Comparison of ENCODE assay signal across 18 cellular contexts in genomic region chr20:35301426-35301825, GRCh38. TPM values are rescaled to one million over a fixed set of nuclear protein-coding genes. Genes with fewer than 3 reads are reported as not detected.
DNase-seq lines count a peak whose midpoint lies in the region; ATAC-seq and TF ChIP-seq lines count a peak whose summit lies in the region.
"Had no signal": no experiment of that assay in that cellular context is flagged by ENCODE, and none has a peak within 500 bp of the region (broad histone marks: within the 10 kb centered on the region; RNA-seq: fewer than 3 reads in every experiment).

No MANE protein-coding gene starts in this region.

- H3K4me3 Mint-ChIP-seq in HFFc6: peak overlapping the region; percentile 30; the same call in 1 of the 2 replicates
- no peak overlapping the region for H3K4me3 Mint-ChIP-seq in endothelial cell (ENCODE audit: unreplicated experiment)
- H3K4me3 Mint-ChIP-seq: CD14-positive monocyte, H9 had no signal

- no peaks in the 10 kb centered on the region; the same call in 1 of the 2 replicates for H3K36me3 ChIP-seq in Panc1 (ENCODE audit: control insufficient read depth, insufficient read depth, low read length)
- H3K36me3 ChIP-seq in osteoblast (ENCODE audit: insufficient read depth, low read length): peaks cover 1% of the 10 kb centered on the region

- no peaks in the 10 kb centered on the region for H3K79me2 ChIP-seq in osteoblast (ENCODE audit: insufficient read depth, low read length)

- H3K27ac Mint-ChIP-seq in HFFc6 (peak overlapping the region; percentile 69), endothelial cell (ENCODE audit: unreplicated experiment) (peak overlapping the region; percentile 8)
- H3K27ac Mint-ChIP-seq: H9 had no signal

- H3K9me3 Mint-ChIP-seq in HFFc6 (no peaks in the 10 kb centered on the region), endothelial cell (ENCODE audit: unreplicated experiment) (no peaks in the 10 kb centered on the region)
- H3K9me3 Mint-ChIP-seq: H9 had no signal

- H3K9me3 ChIP-seq in Panc1 (ENCODE audit: control insufficient read depth, insufficient read depth, low read depth, low read length): no peaks in the 10 kb centered on the region
- H3K9me3 ChIP-seq in osteoblast (ENCODE audit: low read depth, low read length): no peaks in the 10 kb centered on the region

- ATAC-seq in Panc1 (no peak), HG02610 (IDR thresholded peaks at IDR 0.05; ENCODE audit: unreplicated experiment) (no peak)

- no peaks in the 10 kb centered on the region for H3K27me3 ChIP-seq in Panc1 (ENCODE audit: control insufficient read depth, insufficient read depth, low read length)
- no peaks in the 10 kb centered on the region for H3K27me3 ChIP-seq in osteoblast (ENCODE audit: insufficient read depth, low read length)

- BruUV-seq in Panc1 (replicated peaks; lab: Mats Ljungman, UMichigan): no TSS peak

- H2AFZ ChIP-seq in osteoblast (ENCODE audit: low read length): no peak overlapping the region

- TF ChIP-seq CTCF in HFFc6 (IDR thresholded peaks at IDR 0.05) (no peak), Panc1 (IDR thresholded peaks at IDR 0.05) (no peak), endothelial cell (IDR thresholded peaks at IDR 0.05; ENCODE audit: unreplicated experiment) (no peak), osteoblast (IDR thresholded peaks at IDR 0.05; ENCODE audit: extremely low read depth, low read depth, low read length) (no peak)

- no peaks in the 10 kb centered on the region for H4K20me1 ChIP-seq in osteoblast (ENCODE audit: insufficient read depth, low read length)

- in situ Hi-C loops in Panc1 (cut with HindIII; ENCODE audit: low pct_unique_long_range_greater_than_20kb, low sequenced_read_pairs): no loop called here

- H3K36me3 Mint-ChIP-seq in HFFc6 (ENCODE audit: low read depth) (peaks cover 7% of the 10 kb centered on the region; the same call in 1 of the 2 replicates), endothelial cell (ENCODE audit: low read depth, unreplicated experiment) (peaks cover 5% of the 10 kb centered on the region)

- intact Hi-C loops in Panc1 (cut with micrococcal nuclease; ENCODE audit: unreplicated experiment): loop anchor here (5.0 kb wide), 1 partner anchor 146 kb away; no protein-coding TSS in a partner anchor

- peak overlapping the region; percentile 10 for H3K4me2 ChIP-seq in osteoblast (ENCODE audit: insufficient read depth, low read length)

- CTCF ChIA-PET in Panc1 (lab: Charles Lee): no interaction called here

- no peak overlapping the region for H3K4me3 ChIP-seq in Panc1 (ENCODE audit: low read depth in 2 of 2, low read length in 2 of 2)
- H3K4me3 ChIP-seq in osteoblast (ENCODE audit: insufficient read depth, low read length): no peak overlapping the region

- DNase-seq in HFFc6 (no peak), Panc1 (ENCODE audit: low read depth, low spot score) (no peak), endothelial cell (ENCODE audit: low spot score) (no peak), osteoblast (ENCODE audit: insufficient read length, low spot score, missing footprints) (peak; percentile 95), hepatic stellate cell (ENCODE audit: low spot score) (no peak), HUDEP-2 (lab: John Stamatoyannopoulos, UW; ENCODE audit: unreplicated experiment in 76 of 76) (no peak), COLO668 (lab: John Stamatoyannopoulos, UW; ENCODE audit: unreplicated experiment) (no peak)
- DNase-seq: COR-L47, GDM1, H9, NCI-H1105, NCI-H510A treated with DMSO at 0.1 percent for 48 hours, NCI-H774, OCI-M1, RPMI8226, SIG-M5 had no signal

- H3K4me1 Mint-ChIP-seq in HFFc6 (ENCODE audit: low read depth): peaks cover 61% of the 10 kb centered on the region
- H3K4me1 Mint-ChIP-seq in endothelial cell (ENCODE audit: unreplicated experiment): peaks cover 17% of the 10 kb centered on the region

- peak overlapping the region; percentile 97 for H3K27ac ChIP-seq in Panc1 (ENCODE audit: low read length)
- H3K27ac ChIP-seq in osteoblast (ENCODE audit: low read depth, low read length): peak overlapping the region; percentile 96

- peaks cover 49% of the 10 kb centered on the region for H3K4me1 ChIP-seq in Panc1 (ENCODE audit: control insufficient read depth, insufficient read depth, low read length)
- peaks cover 59% of the 10 kb centered on the region for H3K4me1 ChIP-seq in osteoblast (ENCODE audit: insufficient read depth, low read length)

- POLR2A ChIA-PET in Panc1 (lab: Charles Lee): no interaction called here

- H3K27me3 Mint-ChIP-seq in HFFc6 (ENCODE audit: insufficient read depth) (peaks cover 2% of the 10 kb centered on the region), endothelial cell (ENCODE audit: unreplicated experiment) (peaks cover 21% of the 10 kb centered on the region)

RNA-seq across cellular contexts. Expression of gene FAM83C, which starts 9.2 kb away (rescaled TPM):
- not detected for total RNA-seq in HFFc6 (2021; fragmentation: NEBNext Ultra II Directional; extraction: Animal tissue kit (Norgen Biotek cat#: 25700))
- not detected for total RNA-seq in Panc1 (2021; ENCODE audit: unreplicated experiment)
- polyA plus RNA-seq in Panc1 (2012; ENCODE audit: insufficient read length): not detected
- total RNA-seq in endothelial cell (ENCODE audit: unreplicated experiment): not detected
- total RNA-seq in osteoblast: not detected in 2 replicates
- total RNA-seq: H9 had no signal
- polyA plus RNA-seq: CD14-positive monocyte had no signal

RNA-seq across cellular contexts. Expression of gene EIF6, which starts 16.9 kb away (rescaled TPM):
- total RNA-seq in HFFc6 (2021; fragmentation: NEBNext Ultra II Directional; extraction: Animal tissue kit (Norgen Biotek cat#: 25700)): 100 to 1,000 TPM; 176 to 194 (median 185) TPM
- total RNA-seq in Panc1 (2021; ENCODE audit: unreplicated experiment): 258 TPM
- polyA plus RNA-seq in Panc1 (2012; ENCODE audit: insufficient read length): 285 TPM
- total RNA-seq in endothelial cell (ENCODE audit: unreplicated experiment): 120 TPM
- total RNA-seq in osteoblast: 109 and 121 TPM in 2 replicates

RNA-seq across cellular contexts. Expression of gene MMP24OS, which starts 23.5 kb away (rescaled TPM):
- total RNA-seq in HFFc6 (2021; fragmentation: NEBNext Ultra II Directional; extraction: Animal tissue kit (Norgen Biotek cat#: 25700)): 100 to 1,000 TPM in 4 of 6 experiments, 10 to 100 TPM in 2; 91.7 to 117 (median 105) TPM
- 83.8 TPM for total RNA-seq in Panc1 (2021; ENCODE audit: unreplicated experiment)
- polyA plus RNA-seq in Panc1 (2012; ENCODE audit: insufficient read length): 178 TPM
- 80.7 TPM for total RNA-seq in endothelial cell (ENCODE audit: unreplicated experiment)
- total RNA-seq in osteoblast: 22.1 and 30.9 TPM in 2 replicates
